Comparison of ENCODE assay signal across 8 cellular contexts in genomic region chr1:163609858-163610257, GRCh38.
"Had no signal": no experiment of that assay in that cellular context is flagged by ENCODE, and none has a peak within 500 bp of the region (broad histone marks: within the 10 kb centered on the region; RNA-seq: fewer than 3 reads in every experiment).

No MANE protein-coding gene starts in this region.

- H3K4me3 ChIP-seq: GM23338, HAP-1 had no signal

- H3K36me3 Mint-ChIP-seq: IgD-negative memory B cell had no signal

- FAIRE-seq: HepG2 had no signal

- H3K4me3 Mint-ChIP-seq: GM23338, IgD-negative memory B cell had no signal

- H3K27ac Mint-ChIP-seq: GM23338, IgD-negative memory B cell had no signal

- H3K36me3 ChIP-seq: HAP-1 had no signal

- H3K9me3 ChIP-seq: HAP-1 had no signal

- H3K27ac ChIP-seq: HL-60 had no signal

- ATAC-seq: GM23338, HCT116, HepG2 had no signal

- DNase-seq: H7, KBM-7 had no signal

- H3K9me3 Mint-ChIP-seq: GM23338 had no signal
